In genomic region chr10:5659702-5660528, GRCh38 we compare ENCODE assay signal across 1 cellular context.
TF ChIP-seq lines count a peak whose summit lies in the region.

No MANE protein-coding gene starts in this region.

TF ChIP-seq in HepG2, 621 proteins besides CTCF, POLR2A, EP300 and RAD21 (continued from another document):
- TF ChIP-seq ARHGAP35 (CRISPR knock-in tag; IDR thresholded peaks at IDR 0.05; ENCODE audit: borderline replicate concordance) (no peak), AFF4 (CRISPR knock-in tag; IDR thresholded peaks at IDR 0.05) (no peak), ZNF317 (CRISPR knock-in tag; IDR thresholded peaks at IDR 0.05) (0 out of 2 replicates have a peak, but pooled peaks have one; percentile 68), FOXM1 (CRISPR knock-in tag; IDR thresholded peaks at IDR 0.05) (no peak), HBP1 (CRISPR knock-in tag; IDR thresholded peaks at IDR 0.05; ENCODE audit: low read depth) (no peak), IRX3 (CRISPR knock-in tag; IDR thresholded peaks at IDR 0.05; ENCODE audit: borderline replicate concordance, low read depth) (no peak), MLXIP (CRISPR knock-in tag; IDR thresholded peaks at IDR 0.05; ENCODE audit: borderline replicate concordance) (no peak), ATM (IDR thresholded peaks at IDR 0.05; ENCODE audit: borderline replicate concordance) (no peak), ZNF281 (CRISPR knock-in tag; IDR thresholded peaks at IDR 0.05; ENCODE audit: borderline replicate concordance) (no peak), CENPT (CRISPR knock-in tag; IDR thresholded peaks at IDR 0.05; ENCODE audit: low read depth) (no peak), RARG (CRISPR knock-in tag; IDR thresholded peaks at IDR 0.05; ENCODE audit: low read depth) (no peak), SIN3A (IDR thresholded peaks at IDR 0.05; ENCODE audit: borderline replicate concordance, low read depth, low read length) (peak; percentile 54; the same call in 1 of the 2 replicates), PRDM10 (CRISPR knock-in tag; IDR thresholded peaks at IDR 0.05; ENCODE audit: low read depth) (no peak; the same call in 1 of the 2 replicates), NBN (conservative IDR thresholded peaks at IDR 0.05) (no peak), TIGD3 (CRISPR knock-in tag; IDR thresholded peaks at IDR 0.05; ENCODE audit: borderline replicate concordance) (no peak), HES4 (CRISPR knock-in tag; IDR thresholded peaks at IDR 0.05; ENCODE audit: borderline replicate concordance) (no peak; the same call in 1 of the 2 replicates), HNRNPLL (IDR thresholded peaks at IDR 0.05; ENCODE audit: low read depth, low read length, poor library complexity, severe bottlenecking) (no peak), NCOA5 (CRISPR knock-in tag; IDR thresholded peaks at IDR 0.05) (no peak), ZKSCAN8 (CRISPR knock-in tag; IDR thresholded peaks at IDR 0.05; ENCODE audit: borderline replicate concordance) (peak; percentile 98), ZNF256 (CRISPR knock-in tag; conservative IDR thresholded peaks at IDR 0.05) (no peak), MLX (CRISPR knock-in tag; IDR thresholded peaks at IDR 0.05) (peak; percentile 61; the same call in 1 of the 2 replicates), SP1 (IDR thresholded peaks at IDR 0.05) (no peak), SP1 (CRISPR knock-in tag; IDR thresholded peaks at IDR 0.05) (no peak), DNMT1 (CRISPR knock-in tag; IDR thresholded peaks at IDR 0.05) (no peak), MIXL1 (CRISPR knock-in tag; IDR thresholded peaks at IDR 0.05) (no peak), ESRRA (CRISPR knock-in tag; IDR thresholded peaks at IDR 0.05; ENCODE audit: low read depth) (peak; percentile 77; the same call in 1 of the 2 replicates), BCLAF1 (IDR thresholded peaks at IDR 0.05) (no peak), ZNF292 (CRISPR knock-in tag; IDR thresholded peaks at IDR 0.05; ENCODE audit: borderline replicate concordance, low read depth) (peak; percentile 87), ZNF674 (CRISPR knock-in tag; IDR thresholded peaks at IDR 0.05; ENCODE audit: low read depth) (no peak), ZNF143 (CRISPR knock-in tag; IDR thresholded peaks at IDR 0.05) (no peak)
